In the genomic region with DNA sequence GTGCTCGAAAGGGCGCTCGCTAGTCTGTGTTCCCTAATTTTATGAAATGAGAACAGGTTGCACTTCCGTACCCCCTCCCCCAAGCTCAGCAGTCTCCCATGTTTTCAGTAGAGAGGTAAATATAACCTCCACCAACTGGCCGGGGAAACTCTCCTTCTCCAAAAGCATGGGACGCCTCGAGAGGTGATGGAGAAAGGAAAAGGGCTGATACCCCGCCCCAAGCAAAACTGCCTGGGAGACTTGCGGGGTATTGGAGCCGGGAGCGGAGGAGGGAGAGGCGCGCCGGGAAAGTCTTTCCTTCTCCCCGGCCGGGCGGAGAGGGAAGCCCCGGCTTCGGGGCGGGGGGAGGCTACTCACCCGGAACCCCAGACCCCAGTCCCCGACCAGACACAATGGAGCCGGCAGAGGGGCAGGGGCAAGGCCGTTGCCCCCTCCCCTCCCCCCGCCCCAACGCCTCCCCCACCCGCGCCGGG, we compare ENCODE assay signal across 8 cellular contexts. TPM values are rescaled to one million over a fixed set of nuclear protein-coding genes. Genes with fewer than 3 reads are reported as not detected.
A peak's percentile ranks its signal among the peaks of the same experiment; 100 is the strongest.
DNase-seq lines count a peak whose midpoint lies in the region; ATAC-seq and TF ChIP-seq lines count a peak whose summit lies in the region.

No MANE protein-coding gene starts in this region.

- no peak for TF ChIP-seq CTCF in fibroblast of pulmonary artery (IDR thresholded peaks at IDR 0.05; ENCODE audit: low read length, missing control alignments)

- H3K4me1 ChIP-seq in HAP-1: peaks cover 12% of the 10 kb centered on the region

- peaks cover 15 to 36% of the 10 kb centered on the region in 2 donors for H3K4me1 Mint-ChIP-seq in natural killer cell treated with Interleukin-12 subunit alpha and Interleukin-12 subunit beta and Interleukin-15 and Interleukin-18, amount 100 ng/mL, for 72 hours (ENCODE audit: low read depth in 2 of 2)

- DNase-seq in NCI-H2107 treated with DMSO at 0.1 percent for 48 hours (lab: John Stamatoyannopoulos, UW; ENCODE audit: unreplicated experiment) (peak; percentile 92), NCI-H2107 (lab: John Stamatoyannopoulos, UW) (no peak), HAP-1 (ENCODE audit: low spot score in 2 of 2) (peak; percentile 28 to 55), MV-4-11 (lab: John Stamatoyannopoulos, UW) (peak; percentile 31), fibroblast of pulmonary artery (ENCODE audit: low read depth) (no peak), HuH-7.5 (ENCODE audit: low spot score) (no peak)
- peak; percentile 17 to 31 for DNase-seq in activated CD4-positive, alpha-beta T cell treated with anti-CD3 and anti-CD28 coated beads, Interleukin-2, amount 50 U/mL, for 48 hours
- DNase-seq in natural killer cell treated with Interleukin-12 subunit alpha and Interleukin-12 subunit beta and Interleukin-15 and Interleukin-18, amount 100 ng/mL, for 72 hours (ENCODE audit: low spot score): no peak

- H3K4me3 ChIP-seq in HAP-1 (peak overlapping the region; percentile 76), fibroblast of pulmonary artery (replicated peaks; ENCODE audit: low read depth, low read length) (peak overlapping the region; percentile 83)

- in situ Hi-C loops in HAP-1 (cut with MboI; ENCODE audit: low sequenced_read_pairs): no loop called here

- no peaks in the 10 kb centered on the region for H3K9me3 Mint-ChIP-seq in natural killer cell treated with Interleukin-12 subunit alpha and Interleukin-12 subunit beta and Interleukin-15 and Interleukin-18, amount 100 ng/mL, for 72 hours

- no peaks in the 10 kb centered on the region for H3K27me3 ChIP-seq in HAP-1 (ENCODE audit: low read depth)

- H3K4me3 Mint-ChIP-seq in natural killer cell treated with Interleukin-12 subunit alpha and Interleukin-12 subunit beta and Interleukin-15 and Interleukin-18, amount 100 ng/mL, for 72 hours: peak overlapping the region; percentile 97

- H3K36me3 Mint-ChIP-seq in natural killer cell treated with Interleukin-12 subunit alpha and Interleukin-12 subunit beta and Interleukin-15 and Interleukin-18, amount 100 ng/mL, for 72 hours: peaks cover 5% of the 10 kb centered on the region

- peak in 1 of 2 donors; percentile 4 for ATAC-seq in natural killer cell treated with Interleukin-12 subunit alpha and Interleukin-12 subunit beta and Interleukin-15 and Interleukin-18, amount 100 ng/mL, for 72 hours

- no peaks in the 10 kb centered on the region for H3K36me3 ChIP-seq in HAP-1 (replicated peaks)

- no peaks in the 10 kb centered on the region for H3K27me3 Mint-ChIP-seq in natural killer cell treated with Interleukin-12 subunit alpha and Interleukin-12 subunit beta and Interleukin-15 and Interleukin-18, amount 100 ng/mL, for 72 hours

- H3K9me3 ChIP-seq in HAP-1: no peaks in the 10 kb centered on the region

- peak overlapping the region; percentile 81 to 93 for H3K27ac Mint-ChIP-seq in natural killer cell treated with Interleukin-12 subunit alpha and Interleukin-12 subunit beta and Interleukin-15 and Interleukin-18, amount 100 ng/mL, for 72 hours

RNA-seq across cellular contexts. Expression of gene DCUN1D1, which starts 0.6 kb away (rescaled TPM):
- 10 to 100 TPM; 49.6 to 55.9 TPM for total RNA-seq in natural killer cell treated with Interleukin-12 subunit alpha and Interleukin-12 subunit beta and Interleukin-15 and Interleukin-18, amount 100 ng/mL, for 72 hours

Comparison
In these comparisons a context has a peak if more than half of its experiments do, and no peak if none do; other contexts are left out.
1. DNase-seq: peak in NCI-H2107 treated with DMSO at 0.1 percent for 48 hours (single experiment), HAP-1 (2 of 2), MV-4-11 (single experiment) and activated CD4-positive, alpha-beta T cell treated with anti-CD3 and anti-CD28 coated beads, Interleukin-2, amount 50 U/mL, for 48 hours (2 of 2); none in NCI-H2107 (single experiment), fibroblast of pulmonary artery (single experiment), natural killer cell treated with Interleukin-12 subunit alpha and Interleukin-12 subunit beta and Interleukin-15 and Interleukin-18, amount 100 ng/mL, for 72 hours (single experiment) and HuH-7.5 (single experiment).